Comparison of ENCODE assay signal across 1 cellular context in genomic region chr1:59903136-59903754, GRCh38.
A peak's percentile ranks its signal among the peaks of the same experiment; 100 is the strongest.
TF ChIP-seq lines count a peak whose summit lies in the region.

No MANE protein-coding gene starts in this region.

TF ChIP-seq in HepG2, 621 proteins besides CTCF, POLR2A, EP300 and RAD21 (continued from another document):
- TF ChIP-seq TEAD3 (CRISPR knock-in tag; optimal IDR thresholded peaks at IDR 0.05; ENCODE audit: borderline replicate concordance): peak; percentile 33
TF ChIP-seq in HepG2: peak in this region for 4.
